25 cellular contexts compared by ENCODE assay signal in the genomic region with DNA sequence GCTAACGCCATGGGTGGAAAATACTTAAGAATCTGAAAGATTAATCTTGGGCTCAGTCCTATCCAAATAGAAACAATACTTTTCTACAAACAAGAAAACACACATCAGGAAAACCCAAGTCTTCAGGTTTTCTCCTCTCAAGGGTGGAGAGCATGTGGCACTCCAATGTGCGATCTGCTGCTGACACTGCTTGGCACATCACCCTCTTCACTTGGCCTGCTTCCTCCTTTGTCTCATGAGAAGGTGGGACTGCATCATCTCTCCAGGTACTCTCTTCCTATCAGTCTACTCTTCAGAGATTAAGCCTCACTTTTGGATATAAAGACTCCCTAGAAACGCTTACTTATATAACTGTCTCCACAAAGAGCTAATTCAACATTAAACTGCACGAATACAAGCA.
"Had no signal": no experiment of that assay in that cellular context is flagged by ENCODE, and none has a peak within 500 bp of the region (broad histone marks: within the 10 kb centered on the region; RNA-seq: fewer than 3 reads in every experiment).

No MANE protein-coding gene starts in this region.

- H2AFZ ChIP-seq: hepatocyte had no signal

- ATAC-seq: activated CD8-positive, alpha-beta T cell treated with anti-CD3 and anti-CD28 coated beads, Interleukin-2, amount 10 ng/mL, durations not matched to agents 7 days and 5 days; left lobe of liver had no signal

- H3K27me3 Mint-ChIP-seq: activated CD4-positive, alpha-beta T cell treated with anti-CD3 and anti-CD28 coated beads, Interleukin-2, amount 10 ng/mL, durations not matched to agents 24 days and 14 days; memory B cell; progenitor cell of endocrine pancreas; stimulated activated naive CD8-positive, alpha-beta T cell treated with anti-CD3 and anti-CD28 coated beads, Interleukin-15, Interleukin-2, amounts not matched to agents 100 ng/mL and 50 ng/mL, for 24 hours had no signal

- H3K9me3 ChIP-seq: colonic mucosa, esophagus squamous epithelium, suprapubic skin, upper lobe of left lung had no signal

- H3K36me3 ChIP-seq: cardiac muscle cell, colonic mucosa, upper lobe of left lung had no signal

- DNase-seq: activated CD4-positive, alpha-beta T cell treated with anti-CD3 and anti-CD28 coated beads, Interleukin-2, amount 10 ng/mL, durations not matched to agents 24 days and 14 days; activated CD4-positive, CD25-positive, alpha-beta regulatory T cell; activated CD8-positive, alpha-beta T cell treated with anti-CD3 and anti-CD28 coated beads, Interleukin-2, amount 10 ng/mL, durations not matched to agents 7 days and 5 days; activated naive CD4-positive, alpha-beta T cell treated with anti-CD3 and anti-CD28 coated beads, Interleukin-2, amount 50 U/mL, for 16 hours; activated T-cell treated with anti-CD3 and anti-CD28 coated beads for 4 hours; colonic mucosa; esophagus squamous epithelium; nucleus accumbens; right cardiac atrium; small intestine; stimulated activated CD4-positive, alpha-beta T cell treated with anti-CD3 and anti-CD28 coated beads, Interleukin-4, amount 100 ng/mL, for 24 hours; SW 1271; upper lobe of left lung had no signal

- H3K4me1 ChIP-seq: colonic mucosa had no signal

- H3K27ac Mint-ChIP-seq: activated CD4-positive, alpha-beta T cell treated with anti-CD3 and anti-CD28 coated beads, Interleukin-2, amount 10 ng/mL, durations not matched to agents 24 days and 14 days; activated CD8-positive, alpha-beta T cell treated with anti-CD3 and anti-CD28 coated beads, Interleukin-2, amount 10 ng/mL, durations not matched to agents 7 days and 5 days; memory B cell; nephron; progenitor cell of endocrine pancreas; stimulated activated naive CD8-positive, alpha-beta T cell treated with anti-CD3 and anti-CD28 coated beads, Interleukin-15, Interleukin-2, amounts not matched to agents 100 ng/mL and 50 ng/mL, for 24 hours; T-helper 2 cell treated with Interferon-gamma antibody and Interleukin-4, amounts not matched to agents 5 μg/mL and 100 μg/mL, for 36 hours had no signal

- H3K4me2 ChIP-seq: hepatocyte had no signal

- H3K27me3 ChIP-seq: cardiac muscle cell, colonic mucosa, esophagus squamous epithelium, hepatocyte, suprapubic skin, upper lobe of left lung had no signal

- FAIRE-seq: astrocyte, endometrium, keratinocyte, small intestine had no signal

- H3K27ac ChIP-seq: cardiac muscle cell, colonic mucosa, hepatocyte, suprapubic skin, upper lobe of left lung had no signal

- H3K4me3 ChIP-seq: cardiac muscle cell, colonic mucosa, esophagus squamous epithelium, hepatocyte, suprapubic skin, upper lobe of left lung had no signal

- H3K4me1 Mint-ChIP-seq: nephron had no signal

- H3K4me3 Mint-ChIP-seq: activated CD4-positive, alpha-beta T cell treated with anti-CD3 and anti-CD28 coated beads, Interleukin-2, amount 10 ng/mL, durations not matched to agents 24 days and 14 days; activated CD8-positive, alpha-beta T cell treated with anti-CD3 and anti-CD28 coated beads, Interleukin-2, amount 10 ng/mL, durations not matched to agents 7 days and 5 days; memory B cell; nephron; stimulated activated naive CD8-positive, alpha-beta T cell treated with anti-CD3 and anti-CD28 coated beads, Interleukin-15, Interleukin-2, amounts not matched to agents 100 ng/mL and 50 ng/mL, for 24 hours; T-helper 2 cell treated with Interferon-gamma antibody and Interleukin-4, amounts not matched to agents 5 μg/mL and 100 μg/mL, for 36 hours had no signal

- H3K9me3 Mint-ChIP-seq: activated CD4-positive, alpha-beta T cell treated with anti-CD3 and anti-CD28 coated beads, Interleukin-2, amount 10 ng/mL, durations not matched to agents 24 days and 14 days; memory B cell; nephron; stimulated activated naive CD8-positive, alpha-beta T cell treated with anti-CD3 and anti-CD28 coated beads, Interleukin-15, Interleukin-2, amounts not matched to agents 100 ng/mL and 50 ng/mL, for 24 hours; T-helper 2 cell treated with Interferon-gamma antibody and Interleukin-4, amounts not matched to agents 5 μg/mL and 100 μg/mL, for 36 hours had no signal
